Comparison of ENCODE assay signal across 1 cellular context in the genomic region with DNA sequence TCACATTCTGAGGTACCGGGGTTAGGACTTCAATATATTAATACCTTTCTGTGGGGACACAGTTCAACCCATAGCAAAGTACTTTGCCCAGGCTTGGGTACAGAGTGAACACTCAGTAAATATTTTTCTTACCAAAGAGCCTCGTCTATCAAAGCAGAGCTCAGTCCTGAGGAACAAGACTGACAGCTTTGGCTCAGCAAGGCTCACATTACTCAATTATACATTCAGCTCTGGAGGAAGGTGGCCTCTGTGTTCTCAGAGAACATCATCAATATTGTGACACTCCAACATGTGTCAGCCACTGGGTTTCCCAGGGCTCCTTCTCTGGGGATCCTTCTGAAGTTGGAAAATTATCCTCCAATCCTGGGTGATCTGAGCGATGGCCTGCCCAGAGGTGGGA.
TF ChIP-seq lines count a peak whose summit lies in the region.

No MANE protein-coding gene starts in this region.

TF ChIP-seq in HepG2, 621 proteins besides CTCF, POLR2A, EP300 and RAD21 (continued from another document):
- TF ChIP-seq, protein P1, sequence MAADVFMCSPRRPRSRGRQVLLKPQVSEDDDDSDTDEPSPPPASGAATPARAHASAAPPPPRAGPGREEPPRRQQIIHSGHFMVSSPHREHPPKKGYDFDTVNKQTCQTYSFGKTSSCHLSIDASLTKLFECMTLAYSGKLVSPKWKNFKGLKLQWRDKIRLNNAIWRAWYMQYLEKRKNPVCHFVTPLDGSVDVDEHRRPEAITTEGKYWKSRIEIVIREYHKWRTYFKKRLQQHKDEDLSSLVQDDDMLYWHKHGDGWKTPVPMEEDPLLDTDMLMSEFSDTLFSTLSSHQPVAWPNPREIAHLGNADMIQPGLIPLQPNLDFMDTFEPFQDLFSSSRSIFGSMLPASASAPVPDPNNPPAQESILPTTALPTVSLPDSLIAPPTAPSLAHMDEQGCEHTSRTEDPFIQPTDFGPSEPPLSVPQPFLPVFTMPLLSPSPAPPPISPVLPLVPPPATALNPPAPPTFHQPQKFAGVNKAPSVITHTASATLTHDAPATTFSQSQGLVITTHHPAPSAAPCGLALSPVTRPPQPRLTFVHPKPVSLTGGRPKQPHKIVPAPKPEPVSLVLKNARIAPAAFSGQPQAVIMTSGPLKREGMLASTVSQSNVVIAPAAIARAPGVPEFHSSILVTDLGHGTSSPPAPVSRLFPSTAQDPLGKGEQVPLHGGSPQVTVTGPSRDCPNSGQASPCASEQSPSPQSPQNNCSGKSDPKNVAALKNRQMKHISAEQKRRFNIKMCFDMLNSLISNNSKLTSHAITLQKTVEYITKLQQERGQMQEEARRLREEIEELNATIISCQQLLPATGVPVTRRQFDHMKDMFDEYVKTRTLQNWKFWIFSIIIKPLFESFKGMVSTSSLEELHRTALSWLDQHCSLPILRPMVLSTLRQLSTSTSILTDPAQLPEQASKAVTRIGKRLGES (CRISPR knock-in tag; IDR thresholded peaks at IDR 0.05; ENCODE audit: borderline replicate concordance), result no peak
- no peak for TF ChIP-seq ZNF432 (CRISPR knock-in tag; IDR thresholded peaks at IDR 0.05; ENCODE audit: borderline replicate concordance)
- TF ChIP-seq BHLHE40 (IDR thresholded peaks at IDR 0.05; ENCODE audit: low read length), result no peak
- no peak for TF ChIP-seq SMYD3 (CRISPR knock-in tag; IDR thresholded peaks at IDR 0.05)
- no peak for TF ChIP-seq RXRB (CRISPR knock-in tag; IDR thresholded peaks at IDR 0.05; ENCODE audit: borderline replicate concordance)
